Comparison of ENCODE assay signal across 8 cellular contexts in genomic region chr3:152683521-152683999, GRCh38.
"Had no signal": no experiment of that assay in that cellular context is flagged by ENCODE, and none has a peak within 500 bp of the region (broad histone marks: within the 10 kb centered on the region; RNA-seq: fewer than 3 reads in every experiment).

No MANE protein-coding gene starts in this region.

- H3K27ac ChIP-seq: GM23248 had no signal

- ATAC-seq: HCT116 had no signal

- H3K9ac ChIP-seq: GM23248 had no signal

- H3K9me3 ChIP-seq: HAP-1 had no signal

- H3K36me3 ChIP-seq: HAP-1 had no signal

- H2AFZ ChIP-seq: GM23248 had no signal

- H3K4me1 ChIP-seq: HAP-1 had no signal

- DNase-seq: GM23248, GOT3, H7, HFFc6, IMR-90 had no signal

- FAIRE-seq: HTR-8/SVneo had no signal

- H3K4me3 ChIP-seq: GM23248, HAP-1 had no signal
